ENCODE assay signal across 19 cellular contexts in the genomic region with DNA sequence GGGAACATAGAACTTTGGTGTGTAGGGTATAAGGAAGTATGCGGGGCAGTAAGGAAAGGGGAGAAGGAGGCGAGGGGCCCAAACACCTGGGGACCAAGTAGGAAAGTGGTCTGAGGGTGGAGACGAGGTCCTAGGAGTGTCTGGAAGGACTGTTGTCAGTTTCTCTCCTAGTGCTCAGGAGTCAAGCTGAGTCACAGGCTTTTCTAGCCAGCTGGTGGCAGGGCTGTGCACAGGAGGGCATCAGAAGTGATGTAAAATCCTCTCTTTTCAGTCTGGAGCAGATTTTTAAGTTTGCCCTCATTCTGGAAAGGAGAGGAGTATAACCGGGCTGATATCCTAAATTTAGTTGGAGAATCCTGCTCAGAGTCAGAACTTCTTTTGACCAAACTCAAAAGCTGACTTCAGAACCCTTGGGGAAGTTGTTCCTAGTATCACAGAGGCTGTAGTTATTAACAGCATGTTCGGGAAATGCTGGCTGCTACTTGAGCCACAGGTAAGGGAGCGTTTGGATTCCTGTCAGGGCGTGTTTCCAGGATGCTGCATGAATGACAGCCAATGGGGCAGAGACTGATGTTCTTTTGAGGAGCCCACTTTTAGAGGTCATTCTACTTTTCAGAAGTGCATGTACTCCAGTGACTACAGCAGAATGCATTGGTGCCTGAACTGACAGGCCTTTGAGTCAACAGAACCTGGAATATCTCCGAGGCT.
"Had no signal": no experiment of that assay in that cellular context is flagged by ENCODE, and none has a peak within 500 bp of the region (broad histone marks: within the 10 kb centered on the region; RNA-seq: fewer than 3 reads in every experiment).

No MANE protein-coding gene starts in this region.

- ATAC-seq: activated CD8-positive, alpha-beta memory T cell treated with anti-CD3 and anti-CD28 coated beads, Interleukin-2, amount 10 ng/mL, durations not matched to agents 7 days and 5 days; natural killer cell treated with Interleukin-12 subunit alpha and Interleukin-12 subunit beta and Interleukin-15 and Interleukin-18, amount 100 ng/mL, for 72 hours; stimulated activated naive B cell treated with anti-CD40 and anti-IgM and Interleukin-4, amounts not matched to agents 10 μg/mL and 1 μg/mL and 100 μg/mL, for 72 hours; upper lobe of right lung had no signal

- H3K4me3 ChIP-seq: coronary artery, lung, prostate gland, right lobe of liver, suprapubic skin, upper lobe of right lung had no signal

- H3K4me1 ChIP-seq: prostate gland had no signal

- DNase-seq: activated CD4-positive, alpha-beta T cell treated with anti-CD3 and anti-CD28 coated beads for 1 hour; activated CD4-positive, alpha-beta T cell treated with anti-CD3 and anti-CD28 coated beads, Interleukin-2, amount 50 U/mL, for 48 hours; activated CD8-positive, alpha-beta memory T cell treated with anti-CD3 and anti-CD28 coated beads, Interleukin-2, amount 10 ng/mL, durations not matched to agents 7 days and 5 days; activated gamma-delta T cell; activated naive CD8-positive, alpha-beta T cell treated with anti-CD3 and anti-CD28 coated beads for 36 hours; activated T-cell treated with anti-CD3 and anti-CD28 coated beads, Interleukin-2, amount 50 U/mL, for 24 hours; central memory CD4-positive, alpha-beta T cell; effector CD4-positive, alpha-beta T cell; nucleus accumbens; right lobe of liver; stimulated activated CD4-positive, alpha-beta T cell treated with anti-CD3 and anti-CD28 coated beads, Interleukin-2, amount 100 ng/mL, for 24 hours; stimulated activated naive B cell treated with anti-CD40 and anti-IgM and Interleukin-4, amounts not matched to agents 10 μg/mL and 1 μg/mL and 100 μg/mL, for 72 hours; upper lobe of right lung had no signal

- H3K27ac Mint-ChIP-seq: activated CD8-positive, alpha-beta memory T cell treated with anti-CD3 and anti-CD28 coated beads, Interleukin-2, amount 10 ng/mL, durations not matched to agents 7 days and 5 days; activated naive CD8-positive, alpha-beta T cell treated with anti-CD3 and anti-CD28 coated beads for 36 hours; activated T-cell treated with anti-CD3 and anti-CD28 coated beads, Interleukin-2, amount 50 U/mL, for 24 hours; natural killer cell treated with Interleukin-12 subunit alpha and Interleukin-12 subunit beta and Interleukin-15 and Interleukin-18, amount 100 ng/mL, for 72 hours; stimulated activated naive B cell treated with anti-CD40 and anti-IgM and Interleukin-4, amounts not matched to agents 10 μg/mL and 1 μg/mL and 100 μg/mL, for 72 hours; T-helper 2 cell treated with Interferon-gamma antibody and Interleukin-4, amounts not matched to agents 5 μg/mL and 100 μg/mL, for 36 hours had no signal

- H3K9me3 Mint-ChIP-seq: activated naive CD8-positive, alpha-beta T cell treated with anti-CD3 and anti-CD28 coated beads for 36 hours; activated T-cell treated with anti-CD3 and anti-CD28 coated beads, Interleukin-2, amount 50 U/mL, for 24 hours; natural killer cell treated with Interleukin-12 subunit alpha and Interleukin-12 subunit beta and Interleukin-15 and Interleukin-18, amount 100 ng/mL, for 72 hours; stimulated activated naive B cell treated with anti-CD40 and anti-IgM and Interleukin-4, amounts not matched to agents 10 μg/mL and 1 μg/mL and 100 μg/mL, for 72 hours; T-helper 2 cell treated with Interferon-gamma antibody and Interleukin-4, amounts not matched to agents 5 μg/mL and 100 μg/mL, for 36 hours had no signal

- H3K36me3 ChIP-seq: prostate gland had no signal

- H3K27me3 Mint-ChIP-seq: activated CD8-positive, alpha-beta memory T cell treated with anti-CD3 and anti-CD28 coated beads, Interleukin-2, amount 10 ng/mL, durations not matched to agents 7 days and 5 days; activated naive CD8-positive, alpha-beta T cell treated with anti-CD3 and anti-CD28 coated beads for 36 hours; activated T-cell treated with anti-CD3 and anti-CD28 coated beads, Interleukin-2, amount 50 U/mL, for 24 hours; natural killer cell treated with Interleukin-12 subunit alpha and Interleukin-12 subunit beta and Interleukin-15 and Interleukin-18, amount 100 ng/mL, for 72 hours; stimulated activated naive B cell treated with anti-CD40 and anti-IgM and Interleukin-4, amounts not matched to agents 10 μg/mL and 1 μg/mL and 100 μg/mL, for 72 hours had no signal

- H3K9me3 ChIP-seq: prostate gland, right lobe of liver, suprapubic skin, upper lobe of right lung had no signal

- H3K27ac ChIP-seq: coronary artery, prostate gland, right lobe of liver, suprapubic skin, upper lobe of right lung had no signal

- H3K4me3 Mint-ChIP-seq: activated CD8-positive, alpha-beta memory T cell treated with anti-CD3 and anti-CD28 coated beads, Interleukin-2, amount 10 ng/mL, durations not matched to agents 7 days and 5 days; activated naive CD8-positive, alpha-beta T cell treated with anti-CD3 and anti-CD28 coated beads for 36 hours; activated T-cell treated with anti-CD3 and anti-CD28 coated beads, Interleukin-2, amount 50 U/mL, for 24 hours; natural killer cell treated with Interleukin-12 subunit alpha and Interleukin-12 subunit beta and Interleukin-15 and Interleukin-18, amount 100 ng/mL, for 72 hours; stimulated activated naive B cell treated with anti-CD40 and anti-IgM and Interleukin-4, amounts not matched to agents 10 μg/mL and 1 μg/mL and 100 μg/mL, for 72 hours; T-helper 2 cell treated with Interferon-gamma antibody and Interleukin-4, amounts not matched to agents 5 μg/mL and 100 μg/mL, for 36 hours had no signal

- H3K27me3 ChIP-seq: right lobe of liver, suprapubic skin, upper lobe of right lung had no signal
